ENCODE assay signal across 8 cellular contexts in genomic region chr19:5578094-5578846, GRCh38. TPM values are rescaled to one million over a fixed set of nuclear protein-coding genes. Genes with fewer than 3 reads are reported as not detected.
DNase-seq lines count a peak whose midpoint lies in the region; ATAC-seq and TF ChIP-seq lines count a peak whose summit lies in the region.

No MANE protein-coding gene starts in this region.

- DNase-seq in Daoy (ENCODE audit: low read depth) (peak; percentile 67), MM.1S (peak; percentile 52), T1000 (lab: John Stamatoyannopoulos, UW) (peak; percentile 22), ascending aorta (ENCODE audit: low spot score in 2 of 2) (no peak), hypothalamus (lab: John Stamatoyannopoulos, UW) (peak in 44 of 51 donors; percentile 2 to 77 (median 37)), smooth muscle cell (lab: John Stamatoyannopoulos, UW; ENCODE audit: unreplicated experiment) (peak; percentile 37)

- no peaks in the 10 kb centered on the region for H3K36me3 ChIP-seq in MM.1S (replicated peaks; ENCODE audit: insufficient read depth, low read length)
- peaks cover 5 to 15% of the 10 kb centered on the region in 2 donors for H3K36me3 ChIP-seq in ascending aorta
- H3K36me3 ChIP-seq in smooth muscle cell (ENCODE audit: low read depth): no peaks in the 10 kb centered on the region

- TF ChIP-seq CTCF in MM.1S (IDR thresholded peaks at IDR 0.05; ENCODE audit: low read length) (peak; percentile 99), ascending aorta (IDR thresholded peaks at IDR 0.05) (peak; percentile 86 to 99 (median 99)), smooth muscle cell (IDR thresholded peaks at IDR 0.05; ENCODE audit: borderline replicate concordance, insufficient read depth, poor library complexity, severe bottlenecking) (peak; percentile 97)

- H3K9me3 ChIP-seq in MM.1S (replicated peaks; ENCODE audit: insufficient read depth, low read length) (no peaks in the 10 kb centered on the region), ascending aorta (no peaks in the 10 kb centered on the region), smooth muscle cell (replicated peaks; ENCODE audit: low read depth) (no peaks in the 10 kb centered on the region)

- no peaks in the 10 kb centered on the region for H3K4me1 ChIP-seq in MM.1S (ENCODE audit: low read length)
- H3K4me1 ChIP-seq in ascending aorta: no peaks in the 10 kb centered on the region
- H3K4me1 ChIP-seq in smooth muscle cell (ENCODE audit: low read depth): no peaks in the 10 kb centered on the region

- H3K9ac ChIP-seq in MM.1S (ENCODE audit: low read length) (no peak overlapping the region), smooth muscle cell (ENCODE audit: low read depth) (no peak overlapping the region)

- no peaks in the 10 kb centered on the region for H3K27me3 ChIP-seq in MM.1S (replicated peaks; ENCODE audit: insufficient read depth, low read length)
- H3K27me3 ChIP-seq in ascending aorta: no peaks in the 10 kb centered on the region
- no peaks in the 10 kb centered on the region for H3K27me3 ChIP-seq in smooth muscle cell (ENCODE audit: low read depth)

- H3K79me2 ChIP-seq in MM.1S (ENCODE audit: low read length) (no peaks in the 10 kb centered on the region), smooth muscle cell (ENCODE audit: low read depth) (no peaks in the 10 kb centered on the region)

- H3K4me2 ChIP-seq in MM.1S (ENCODE audit: low read depth, low read length) (no peak overlapping the region), smooth muscle cell (peak overlapping the region; percentile 84)

- 33% methylated on average over 26 of the region's 28 CpGs for WGBS in smooth muscle cell (ENCODE audit: low lambda C conversion rate)

- intact Hi-C loops in ascending aorta (cut with DNase I): loop anchor here (1.0 kb wide), 1 partner anchor 530 kb away; no protein-coding TSS in a partner anchor

- H3F3A ChIP-seq in MM.1S (ENCODE audit: insufficient read depth, low read length) (peaks cover 2% of the 10 kb centered on the region; the same call in 1 of the 2 replicates), smooth muscle cell (ENCODE audit: low read depth) (no peaks in the 10 kb centered on the region)

- H2AFZ ChIP-seq in MM.1S (ENCODE audit: low read length) (no peak overlapping the region), smooth muscle cell (ENCODE audit: low read depth) (no peak overlapping the region)

- no peak for TF ChIP-seq POLR2A in GM18505 (IDR thresholded peaks at IDR 0.05; ENCODE audit: borderline replicate concordance, extremely low read depth, insufficient read depth, insufficient read length)

- H3K27ac ChIP-seq in MM.1S (ENCODE audit: low read length) (no peak overlapping the region), ascending aorta (no peak overlapping the region), smooth muscle cell (ENCODE audit: low read depth) (no peak overlapping the region)

- no peaks in the 10 kb centered on the region for H3K9me2 ChIP-seq in MM.1S (replicated peaks; ENCODE audit: insufficient read depth, low read length)

- ATAC-seq in GM18505 (IDR thresholded peaks at IDR 0.05; ENCODE audit: unreplicated experiment): no peak
- no peak for ATAC-seq in GM21825 (IDR thresholded peaks at IDR 0.05; ENCODE audit: unreplicated experiment)

- H3K4me3 ChIP-seq in MM.1S (ENCODE audit: low read length) (no peak overlapping the region), ascending aorta (no peak overlapping the region), smooth muscle cell (peak overlapping the region; percentile 48)

- H4K20me1 ChIP-seq in MM.1S (ENCODE audit: insufficient read depth, low read length): no peaks in the 10 kb centered on the region
- no peaks in the 10 kb centered on the region for H4K20me1 ChIP-seq in smooth muscle cell (ENCODE audit: low read depth)

RNA-seq across cellular contexts. Expression of gene TINCR, which starts 10.5 kb away (rescaled TPM):
- total RNA-seq in Daoy (2014; rRNA removed; shearing (Covaris generic)): 0.12 and 0.40 TPM in 2 replicates
- not detected for total RNA-seq in ascending aorta
- 2.9 and 6.2 TPM in 2 replicates for total RNA-seq in smooth muscle cell
- 2.2 and 5.7 TPM in 2 replicates for polyA plus RNA-seq in smooth muscle cell

RNA-seq across cellular contexts. Expression of gene SAFB2, which starts 44.3 kb away (rescaled TPM):
- 29.7 and 32.4 TPM in 2 replicates for total RNA-seq in Daoy (2014; rRNA removed; shearing (Covaris generic))
- total RNA-seq in ascending aorta: 10.7 TPM
- total RNA-seq in smooth muscle cell: 10.9 and 44.9 TPM in 2 replicates
- polyA plus RNA-seq in smooth muscle cell: 28.9 and 40.6 TPM in 2 replicates

RNA-seq across cellular contexts. Expression of gene SAFB, which starts 44.6 kb away (rescaled TPM):
- total RNA-seq in Daoy (2014; rRNA removed; shearing (Covaris generic)): 47.0 and 57.0 TPM in 2 replicates
- 114 TPM for total RNA-seq in ascending aorta
- total RNA-seq in smooth muscle cell: 22.8 and 29.4 TPM in 2 replicates
- polyA plus RNA-seq in smooth muscle cell: 68.3 and 74.3 TPM in 2 replicates

Comparison
In these comparisons a context has a peak if more than half of its experiments do, and no peak if none do; other contexts are left out.
1. DNase-seq: peak in Daoy (single experiment), MM.1S (single experiment), T1000 (single experiment), hypothalamus (44 of 51) and smooth muscle cell (single experiment); none in ascending aorta (0 of 2).
2. Peak in every context shown above with its lines, with median percentiles within 50 percentile points of each other: CTCF ChIP-seq.